Comparison of ENCODE assay signal across 1 cellular context in the genomic region with DNA sequence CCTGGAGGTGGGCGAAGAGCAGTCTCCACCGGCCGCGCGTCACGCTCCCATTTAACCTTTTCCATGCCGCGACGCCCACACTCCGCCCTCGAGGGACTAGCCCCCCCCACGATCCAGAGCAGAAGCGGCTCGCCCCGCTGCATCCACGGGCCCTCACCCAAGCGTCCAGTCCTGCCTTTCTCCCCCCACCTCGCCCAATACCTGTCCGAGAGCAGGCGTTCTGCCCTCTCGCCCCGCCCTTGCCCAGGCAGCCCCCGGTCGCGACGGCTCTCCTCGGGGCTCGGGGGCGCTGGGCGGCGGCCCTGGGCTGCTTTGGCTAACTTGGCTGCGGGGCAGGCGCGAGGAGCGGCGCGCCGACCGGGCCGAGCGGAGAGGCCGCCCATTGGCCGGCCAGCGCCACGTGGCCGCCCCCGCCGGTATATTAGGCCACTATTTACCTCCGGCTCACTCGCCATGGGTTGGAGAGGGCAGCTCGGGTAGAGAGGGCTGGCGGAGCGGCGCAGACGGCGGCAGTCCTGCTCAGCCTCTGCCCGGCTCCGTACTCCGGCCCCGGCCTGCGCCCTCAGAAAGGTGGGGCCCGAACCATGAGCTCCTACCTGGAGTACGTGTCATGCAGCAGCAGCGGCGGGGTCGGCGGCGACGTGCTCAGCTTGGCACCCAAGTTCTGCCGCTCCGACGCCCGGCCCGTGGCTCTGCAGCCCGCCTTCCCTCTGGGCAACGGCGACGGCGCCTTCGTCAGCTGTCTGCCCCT.
TF ChIP-seq lines count a peak whose summit lies in the region.

A gene (plus strand): TSS at position 451 of the 751 bp plus-strand sequence. CDS start 134 bp downstream, at position 585.

TF ChIP-seq in HepG2, 621 proteins besides CTCF, POLR2A, EP300 and RAD21 (continued from another document and continues in another):
- no peak; the same call in 1 of the 2 replicates for TF ChIP-seq ZNF431 (CRISPR knock-in tag; IDR thresholded peaks at IDR 0.05; ENCODE audit: borderline replicate concordance, low read depth)
- peak; percentile 62; the same call in 1 of the 2 replicates for TF ChIP-seq ZIK1 (CRISPR knock-in tag; IDR thresholded peaks at IDR 0.05; ENCODE audit: borderline replicate concordance, low read depth)
- TF ChIP-seq RCOR2 (CRISPR knock-in tag; IDR thresholded peaks at IDR 0.05), result no peak
- no peak for TF ChIP-seq TBX3 (IDR thresholded peaks at IDR 0.05; ENCODE audit: borderline replicate concordance)
- TF ChIP-seq, protein P1, sequence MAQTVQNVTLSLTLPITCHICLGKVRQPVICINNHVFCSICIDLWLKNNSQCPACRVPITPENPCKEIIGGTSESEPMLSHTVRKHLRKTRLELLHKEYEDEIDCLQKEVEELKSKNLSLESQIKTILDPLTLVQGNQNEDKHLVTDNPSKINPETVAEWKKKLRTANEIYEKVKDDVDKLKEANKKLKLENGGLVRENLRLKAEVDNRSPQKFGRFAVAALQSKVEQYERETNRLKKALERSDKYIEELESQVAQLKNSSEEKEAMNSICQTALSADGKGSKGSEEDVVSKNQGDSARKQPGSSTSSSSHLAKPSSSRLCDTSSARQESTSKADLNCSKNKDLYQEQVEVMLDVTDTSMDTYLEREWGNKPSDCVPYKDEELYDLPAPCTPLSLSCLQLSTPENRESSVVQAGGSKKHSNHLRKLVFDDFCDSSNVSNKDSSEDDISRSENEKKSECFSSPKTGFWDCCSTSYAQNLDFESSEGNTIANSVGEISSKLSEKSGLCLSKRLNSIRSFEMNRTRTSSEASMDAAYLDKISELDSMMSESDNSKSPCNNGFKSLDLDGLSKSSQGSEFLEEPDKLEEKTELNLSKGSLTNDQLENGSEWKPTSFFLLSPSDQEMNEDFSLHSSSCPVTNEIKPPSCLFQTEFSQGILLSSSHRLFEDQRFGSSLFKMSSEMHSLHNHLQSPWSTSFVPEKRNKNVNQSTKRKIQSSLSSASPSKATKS (CRISPR knock-in tag; IDR thresholded peaks at IDR 0.05), result no peak
- TF ChIP-seq, protein P2, sequence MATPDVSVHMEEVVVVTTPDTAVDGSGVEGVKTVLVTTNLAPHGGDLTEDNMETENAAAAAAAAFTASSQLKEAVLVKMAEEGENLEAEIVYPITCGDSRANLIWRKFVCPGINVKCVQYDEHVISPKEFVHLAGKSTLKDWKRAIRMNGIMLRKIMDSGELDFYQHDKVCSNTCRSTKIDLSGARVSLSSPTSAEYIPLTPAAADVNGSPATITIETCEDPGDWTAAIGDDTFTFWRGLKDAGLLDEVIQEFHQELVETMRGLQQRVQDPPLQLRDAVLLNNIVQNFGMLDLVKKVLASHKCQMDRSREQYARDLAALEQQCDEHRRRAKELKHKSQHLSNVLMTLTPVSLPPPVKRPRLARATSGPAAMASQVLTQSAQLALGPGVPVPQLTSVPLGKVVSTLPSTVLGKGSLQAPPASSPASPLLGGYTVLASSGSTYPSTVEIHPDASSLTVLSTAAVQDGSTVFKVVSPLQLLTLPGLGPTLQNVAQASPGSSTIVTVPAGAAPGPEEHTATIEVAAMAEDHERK (CRISPR knock-in tag; IDR thresholded peaks at IDR 0.05; ENCODE audit: low read depth), result no peak
- no peak; the same call in none of the 2 replicates for TF ChIP-seq ZMAT3 (CRISPR knock-in tag; conservative IDR thresholded peaks at IDR 0.05)
- peak; percentile 22; the same call in 1 of the 2 replicates for TF ChIP-seq CENPT (CRISPR knock-in tag; IDR thresholded peaks at IDR 0.05; ENCODE audit: low read depth)
- TF ChIP-seq ZBTB20 (CRISPR knock-in tag; IDR thresholded peaks at IDR 0.05; ENCODE audit: borderline replicate concordance, low read depth), result no peak; the same call in 1 of the 2 replicates
- TF ChIP-seq, protein P3, sequence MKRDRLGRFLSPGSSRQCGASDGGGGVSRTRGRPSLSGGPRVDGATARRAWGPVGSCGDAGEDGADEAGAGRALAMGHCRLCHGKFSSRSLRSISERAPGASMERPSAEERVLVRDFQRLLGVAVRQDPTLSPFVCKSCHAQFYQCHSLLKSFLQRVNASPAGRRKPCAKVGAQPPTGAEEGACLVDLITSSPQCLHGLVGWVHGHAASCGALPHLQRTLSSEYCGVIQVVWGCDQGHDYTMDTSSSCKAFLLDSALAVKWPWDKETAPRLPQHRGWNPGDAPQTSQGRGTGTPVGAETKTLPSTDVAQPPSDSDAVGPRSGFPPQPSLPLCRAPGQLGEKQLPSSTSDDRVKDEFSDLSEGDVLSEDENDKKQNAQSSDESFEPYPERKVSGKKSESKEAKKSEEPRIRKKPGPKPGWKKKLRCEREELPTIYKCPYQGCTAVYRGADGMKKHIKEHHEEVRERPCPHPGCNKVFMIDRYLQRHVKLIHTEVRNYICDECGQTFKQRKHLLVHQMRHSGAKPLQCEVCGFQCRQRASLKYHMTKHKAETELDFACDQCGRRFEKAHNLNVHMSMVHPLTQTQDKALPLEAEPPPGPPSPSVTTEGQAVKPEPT (CRISPR knock-in tag; IDR thresholded peaks at IDR 0.05; ENCODE audit: low read depth), result 0 out of 2 replicates have a peak, but pooled peaks have one; percentile 54
- no peak for TF ChIP-seq PRPF4 (IDR thresholded peaks at IDR 0.05; ENCODE audit: low read depth, low read length, poor library complexity, severe bottlenecking)
- TF ChIP-seq, protein P4, sequence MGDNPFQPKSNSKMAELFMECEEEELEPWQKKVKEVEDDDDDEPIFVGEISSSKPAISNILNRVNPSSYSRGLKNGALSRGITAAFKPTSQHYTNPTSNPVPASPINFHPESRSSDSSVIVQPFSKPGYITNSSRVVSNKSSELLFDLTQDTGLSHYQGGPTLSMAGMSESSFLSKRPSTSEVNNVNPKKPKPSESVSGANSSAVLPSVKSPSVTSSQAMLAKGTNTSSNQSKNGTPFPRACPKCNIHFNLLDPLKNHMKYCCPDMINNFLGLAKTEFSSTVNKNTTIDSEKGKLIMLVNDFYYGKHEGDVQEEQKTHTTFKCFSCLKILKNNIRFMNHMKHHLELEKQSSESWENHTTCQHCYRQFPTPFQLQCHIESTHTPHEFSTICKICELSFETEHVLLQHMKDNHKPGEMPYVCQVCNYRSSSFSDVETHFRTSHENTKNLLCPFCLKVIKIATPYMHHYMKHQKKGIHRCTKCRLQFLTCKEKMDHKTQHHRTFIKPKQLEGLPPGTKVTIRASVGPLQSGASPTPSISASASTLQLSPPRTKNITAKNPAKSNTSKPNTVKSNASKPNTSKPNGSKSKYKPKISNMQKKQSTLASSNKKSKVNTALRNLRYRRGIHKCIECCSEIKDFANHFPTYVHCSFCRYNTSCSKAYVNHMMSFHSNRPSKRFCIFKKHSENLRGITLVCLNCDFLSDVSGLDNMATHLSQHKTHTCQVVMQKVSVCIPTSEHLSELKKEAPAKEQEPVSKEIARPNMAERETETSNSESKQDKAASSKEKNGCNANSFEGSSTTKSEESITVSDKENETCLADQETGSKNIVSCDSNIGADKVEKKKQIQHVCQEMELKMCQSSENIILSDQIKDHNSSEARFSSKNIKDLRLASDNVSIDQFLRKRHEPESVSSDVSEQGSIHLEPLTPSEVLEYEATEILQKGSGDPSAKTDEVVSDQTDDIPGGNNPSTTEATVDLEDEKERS (CRISPR knock-in tag; IDR thresholded peaks at IDR 0.05), result peak; percentile 58; the same call in 1 of the 2 replicates
- TF ChIP-seq NFE2L2 (IDR thresholded peaks at IDR 0.05; ENCODE audit: low read length), result no peak
- no peak for TF ChIP-seq AHR (CRISPR knock-in tag; IDR thresholded peaks at IDR 0.05)
- no peak for TF ChIP-seq ZNF34 (CRISPR knock-in tag; IDR thresholded peaks at IDR 0.05; ENCODE audit: borderline replicate concordance)
- TF ChIP-seq, protein P5, sequence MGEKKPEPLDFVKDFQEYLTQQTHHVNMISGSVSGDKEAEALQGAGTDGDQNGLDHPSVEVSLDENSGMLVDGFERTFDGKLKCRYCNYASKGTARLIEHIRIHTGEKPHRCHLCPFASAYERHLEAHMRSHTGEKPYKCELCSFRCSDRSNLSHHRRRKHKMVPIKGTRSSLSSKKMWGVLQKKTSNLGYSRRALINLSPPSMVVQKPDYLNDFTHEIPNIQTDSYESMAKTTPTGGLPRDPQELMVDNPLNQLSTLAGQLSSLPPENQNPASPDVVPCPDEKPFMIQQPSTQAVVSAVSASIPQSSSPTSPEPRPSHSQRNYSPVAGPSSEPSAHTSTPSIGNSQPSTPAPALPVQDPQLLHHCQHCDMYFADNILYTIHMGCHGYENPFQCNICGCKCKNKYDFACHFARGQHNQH (CRISPR knock-in tag; IDR thresholded peaks at IDR 0.05), result peak; percentile 29; the same call in 1 of the 2 replicates
- TF ChIP-seq TEAD3 (CRISPR knock-in tag; optimal IDR thresholded peaks at IDR 0.05; ENCODE audit: borderline replicate concordance), result no peak
- TF ChIP-seq MIER3 (CRISPR knock-in tag; IDR thresholded peaks at IDR 0.05; ENCODE audit: borderline replicate concordance), result peak; percentile 18; the same call in 1 of the 2 replicates
- TF ChIP-seq NCOA5 (CRISPR knock-in tag; IDR thresholded peaks at IDR 0.05), result no peak
- 0 out of 2 replicates have a peak, but pooled peaks have one; percentile 26 for TF ChIP-seq ZNF547 (CRISPR knock-in tag; IDR thresholded peaks at IDR 0.05)
- peak; percentile 57; the same call in 1 of the 2 replicates for TF ChIP-seq ZNF772 (CRISPR knock-in tag; IDR thresholded peaks at IDR 0.05)
- TF ChIP-seq SETDB1 (CRISPR knock-in tag; IDR thresholded peaks at IDR 0.05; ENCODE audit: borderline replicate concordance), result no peak
- TF ChIP-seq RBM39 (IDR thresholded peaks at IDR 0.05; ENCODE audit: low read depth, low read length, poor library complexity, severe bottlenecking), result no peak
- TF ChIP-seq ZNF24 (IDR thresholded peaks at IDR 0.05), result no peak
- no peak for TF ChIP-seq SNRNP70 (IDR thresholded peaks at IDR 0.05; ENCODE audit: low read depth, low read length)
- TF ChIP-seq MAZ (IDR thresholded peaks at IDR 0.05; ENCODE audit: borderline replicate concordance, low read depth, low read length), result no peak
- TF ChIP-seq MAZ (CRISPR knock-in tag; IDR thresholded peaks at IDR 0.05; ENCODE audit: low read depth), result peak; percentile 67
- TF ChIP-seq, protein P6, sequence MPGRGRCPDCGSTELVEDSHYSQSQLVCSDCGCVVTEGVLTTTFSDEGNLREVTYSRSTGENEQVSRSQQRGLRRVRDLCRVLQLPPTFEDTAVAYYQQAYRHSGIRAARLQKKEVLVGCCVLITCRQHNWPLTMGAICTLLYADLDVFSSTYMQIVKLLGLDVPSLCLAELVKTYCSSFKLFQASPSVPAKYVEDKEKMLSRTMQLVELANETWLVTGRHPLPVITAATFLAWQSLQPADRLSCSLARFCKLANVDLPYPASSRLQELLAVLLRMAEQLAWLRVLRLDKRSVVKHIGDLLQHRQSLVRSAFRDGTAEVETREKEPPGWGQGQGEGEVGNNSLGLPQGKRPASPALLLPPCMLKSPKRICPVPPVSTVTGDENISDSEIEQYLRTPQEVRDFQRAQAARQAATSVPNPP (CRISPR knock-in tag; IDR thresholded peaks at IDR 0.05), result no peak
- no peak for TF ChIP-seq ZNF737 (CRISPR knock-in tag; IDR thresholded peaks at IDR 0.05; ENCODE audit: borderline replicate concordance)
- no peak for TF ChIP-seq TARDBP (CRISPR knock-in tag; IDR thresholded peaks at IDR 0.05)
- no peak for TF ChIP-seq CENPX (CRISPR knock-in tag; IDR thresholded peaks at IDR 0.05)
- TF ChIP-seq, protein P7, sequence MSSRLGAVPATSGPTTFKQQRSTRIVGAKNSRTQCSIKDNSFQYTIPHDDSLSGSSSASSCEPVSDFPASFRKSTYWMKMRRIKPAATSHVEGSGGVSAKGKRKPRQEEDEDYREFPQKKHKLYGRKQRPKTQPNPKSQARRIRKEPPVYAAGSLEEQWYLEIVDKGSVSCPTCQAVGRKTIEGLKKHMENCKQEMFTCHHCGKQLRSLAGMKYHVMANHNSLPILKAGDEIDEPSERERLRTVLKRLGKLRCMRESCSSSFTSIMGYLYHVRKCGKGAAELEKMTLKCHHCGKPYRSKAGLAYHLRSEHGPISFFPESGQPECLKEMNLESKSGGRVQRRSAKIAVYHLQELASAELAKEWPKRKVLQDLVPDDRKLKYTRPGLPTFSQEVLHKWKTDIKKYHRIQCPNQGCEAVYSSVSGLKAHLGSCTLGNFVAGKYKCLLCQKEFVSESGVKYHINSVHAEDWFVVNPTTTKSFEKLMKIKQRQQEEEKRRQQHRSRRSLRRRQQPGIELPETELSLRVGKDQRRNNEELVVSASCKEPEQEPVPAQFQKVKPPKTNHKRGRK (CRISPR knock-in tag; IDR thresholded peaks at IDR 0.05), result no peak
- TF ChIP-seq, protein P8, sequence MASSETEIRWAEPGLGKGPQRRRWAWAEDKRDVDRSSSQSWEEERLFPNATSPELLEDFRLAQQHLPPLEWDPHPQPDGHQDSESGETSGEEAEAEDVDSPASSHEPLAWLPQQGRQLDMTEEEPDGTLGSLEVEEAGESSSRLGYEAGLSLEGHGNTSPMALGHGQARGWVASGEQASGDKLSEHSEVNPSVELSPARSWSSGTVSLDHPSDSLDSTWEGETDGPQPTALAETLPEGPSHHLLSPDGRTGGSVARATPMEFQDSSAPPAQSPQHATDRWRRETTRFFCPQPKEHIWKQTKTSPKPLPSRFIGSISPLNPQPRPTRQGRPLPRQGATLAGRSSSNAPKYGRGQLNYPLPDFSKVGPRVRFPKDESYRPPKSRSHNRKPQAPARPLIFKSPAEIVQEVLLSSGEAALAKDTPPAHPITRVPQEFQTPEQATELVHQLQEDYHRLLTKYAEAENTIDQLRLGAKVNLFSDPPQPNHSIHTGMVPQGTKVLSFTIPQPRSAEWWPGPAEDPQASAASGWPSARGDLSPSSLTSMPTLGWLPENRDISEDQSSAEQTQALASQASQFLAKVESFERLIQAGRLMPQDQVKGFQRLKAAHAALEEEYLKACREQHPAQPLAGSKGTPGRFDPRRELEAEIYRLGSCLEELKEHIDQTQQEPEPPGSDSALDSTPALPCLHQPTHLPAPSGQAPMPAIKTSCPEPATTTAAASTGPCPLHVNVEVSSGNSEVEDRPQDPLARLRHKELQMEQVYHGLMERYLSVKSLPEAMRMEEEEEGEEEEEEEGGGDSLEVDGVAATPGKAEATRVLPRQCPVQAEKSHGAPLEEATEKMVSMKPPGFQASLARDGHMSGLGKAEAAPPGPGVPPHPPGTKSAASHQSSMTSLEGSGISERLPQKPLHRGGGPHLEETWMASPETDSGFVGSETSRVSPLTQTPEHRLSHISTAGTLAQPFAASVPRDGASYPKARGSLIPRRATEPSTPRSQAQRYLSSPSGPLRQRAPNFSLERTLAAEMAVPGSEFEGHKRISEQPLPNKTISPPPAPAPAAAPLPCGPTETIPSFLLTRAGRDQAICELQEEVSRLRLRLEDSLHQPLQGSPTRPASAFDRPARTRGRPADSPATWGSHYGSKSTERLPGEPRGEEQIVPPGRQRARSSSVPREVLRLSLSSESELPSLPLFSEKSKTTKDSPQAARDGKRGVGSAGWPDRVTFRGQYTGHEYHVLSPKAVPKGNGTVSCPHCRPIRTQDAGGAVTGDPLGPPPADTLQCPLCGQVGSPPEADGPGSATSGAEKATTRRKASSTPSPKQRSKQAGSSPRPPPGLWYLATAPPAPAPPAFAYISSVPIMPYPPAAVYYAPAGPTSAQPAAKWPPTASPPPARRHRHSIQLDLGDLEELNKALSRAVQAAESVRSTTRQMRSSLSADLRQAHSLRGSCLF (CRISPR knock-in tag; IDR thresholded peaks at IDR 0.05; ENCODE audit: borderline replicate concordance), result no peak
- TF ChIP-seq, protein P9, sequence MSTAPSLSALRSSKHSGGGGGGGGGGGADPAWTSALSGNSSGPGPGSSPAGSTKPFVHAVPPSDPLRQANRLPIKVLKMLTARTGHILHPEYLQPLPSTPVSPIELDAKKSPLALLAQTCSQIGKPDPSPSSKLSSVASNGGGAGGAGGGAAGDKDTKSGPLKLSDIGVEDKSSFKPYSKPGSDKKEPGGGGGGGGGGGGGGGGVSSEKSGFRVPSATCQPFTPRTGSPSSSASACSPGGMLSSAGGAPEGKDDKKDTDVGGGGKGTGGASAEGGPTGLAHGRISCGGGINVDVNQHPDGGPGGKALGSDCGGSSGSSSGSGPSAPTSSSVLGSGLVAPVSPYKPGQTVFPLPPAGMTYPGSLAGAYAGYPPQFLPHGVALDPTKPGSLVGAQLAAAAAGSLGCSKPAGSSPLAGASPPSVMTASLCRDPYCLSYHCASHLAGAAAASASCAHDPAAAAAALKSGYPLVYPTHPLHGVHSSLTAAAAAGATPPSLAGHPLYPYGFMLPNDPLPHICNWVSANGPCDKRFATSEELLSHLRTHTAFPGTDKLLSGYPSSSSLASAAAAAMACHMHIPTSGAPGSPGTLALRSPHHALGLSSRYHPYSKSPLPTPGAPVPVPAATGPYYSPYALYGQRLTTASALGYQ (CRISPR knock-in tag; IDR thresholded peaks at IDR 0.05), result no peak
